Comparison of ENCODE assay signal across 8 cellular contexts in the genomic region with DNA sequence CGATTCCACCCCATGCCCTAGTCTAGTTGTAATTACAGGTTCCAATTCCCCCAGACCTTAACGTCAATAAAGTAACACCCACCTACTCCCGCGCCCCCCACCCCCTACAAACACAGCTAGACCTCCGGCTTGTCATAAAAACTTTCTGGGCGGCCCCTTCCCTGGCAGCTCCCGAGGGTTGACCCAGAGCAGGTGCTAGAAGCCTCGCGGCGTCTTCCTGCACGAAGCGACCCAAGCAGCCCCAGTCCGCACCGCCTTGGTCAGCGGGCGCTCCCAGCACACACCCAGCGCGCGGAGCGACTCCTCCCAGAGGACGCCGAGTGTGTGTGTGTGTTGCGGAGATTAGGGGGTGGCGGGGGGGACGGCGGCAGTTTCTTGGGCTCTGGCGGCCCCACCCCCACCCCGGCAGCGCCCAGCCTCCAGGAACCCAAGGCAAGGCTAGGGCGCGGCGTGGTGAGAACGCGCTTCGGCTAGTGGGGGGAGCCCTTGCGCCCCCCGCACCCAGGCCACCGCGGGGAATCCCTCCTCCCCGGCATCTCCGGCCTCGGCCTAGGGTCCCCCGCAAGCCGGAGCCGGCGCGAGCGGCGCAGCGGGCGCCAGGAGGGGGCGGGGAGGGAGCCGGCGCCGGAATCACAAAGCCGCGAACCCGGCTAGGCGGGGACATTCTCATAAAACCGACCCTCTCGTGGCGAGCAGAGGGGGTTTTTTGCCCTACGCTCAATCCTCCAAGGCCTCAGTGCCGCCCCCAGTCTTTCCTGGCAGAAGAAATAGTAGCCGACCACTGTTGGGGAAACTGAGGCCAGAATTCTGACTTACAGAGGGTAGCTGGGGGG. TPM values are rescaled to one million over a fixed set of nuclear protein-coding genes. Genes with fewer than 3 reads are reported as not detected.
DNase-seq lines count a peak whose midpoint lies in the region; ATAC-seq and TF ChIP-seq lines count a peak whose summit lies in the region.

No MANE protein-coding gene starts in this region.

- peak overlapping the region; percentile 5 to 15 for H3K9ac ChIP-seq in stomach smooth muscle (ENCODE audit: low read length in 2 of 2)

- peak; percentile 50 for DNase-seq in NCI-H2029 (lab: John Stamatoyannopoulos, UW)
- DNase-seq in NCI-H2029 treated with DMSO at 0.1 percent for 48 hours (lab: John Stamatoyannopoulos, UW) = no peak
- DNase-seq in body of pancreas = peak; percentile 54 to 70 (median 62)
- DNase-seq in stimulated activated CD4-positive, alpha-beta T cell treated with anti-CD3 and anti-CD28 coated beads, Interleukin-2, amount 100 ng/mL, for 48 hours = no peak
- DNase-seq in A172 (ENCODE audit: low spot score) = no peak
- DNase-seq in NCI-H128 (lab: John Stamatoyannopoulos, UW; ENCODE audit: unreplicated experiment) = no peak

- H3K27ac ChIP-seq in body of pancreas = peak overlapping the region; percentile 39 to 87 (median 68)
- H3K27ac ChIP-seq in layer of hippocampus (ENCODE audit: low read depth, low read length) = peak overlapping the region; percentile 65
- peak overlapping the region; percentile 31 for H3K27ac ChIP-seq in stomach smooth muscle (ENCODE audit: low read length)

- H3K36me3 ChIP-seq in body of pancreas (replicated peaks in 1 of 2; ENCODE audit: insufficient read depth in 1 of 2, low read depth in 2 of 2) (no peaks in the 10 kb centered on the region), stomach smooth muscle (ENCODE audit: control insufficient read depth in 2 of 2, insufficient read depth in 2 of 2, low read length in 2 of 2) (no peaks in the 10 kb centered on the region)

- WGBS in body of pancreas, 2 donors = 0 to 3% methylated on average over 11 to 54 of the region's 65 CpGs

- no peaks in the 10 kb centered on the region for H3K27me3 ChIP-seq in body of pancreas
- no peaks in the 10 kb centered on the region for H3K27me3 ChIP-seq in layer of hippocampus (ENCODE audit: control insufficient read depth, insufficient read depth, low read length)
- H3K27me3 ChIP-seq in stomach smooth muscle (ENCODE audit: control insufficient read depth in 1 of 2, insufficient read depth in 2 of 2, low read length in 2 of 2) = peaks cover 49 to 53% of the 10 kb centered on the region in 2 donors

- peak; percentile 13 for ATAC-seq in body of pancreas

- TF ChIP-seq CTCF in body of pancreas (IDR thresholded peaks at IDR 0.05) = no peak

- H3K4me1 ChIP-seq in body of pancreas (peaks cover 48% of the 10 kb centered on the region), stomach smooth muscle (ENCODE audit: control insufficient read depth, insufficient read depth, low read length) (peaks cover 46% of the 10 kb centered on the region)

- TF ChIP-seq POLR2A in body of pancreas (IDR thresholded peaks at IDR 0.05) = peak; percentile 10 to 34 (median 28)

- no peaks in the 10 kb centered on the region for H3K9me3 ChIP-seq in body of pancreas
- no peaks in the 10 kb centered on the region for H3K9me3 ChIP-seq in stomach smooth muscle (ENCODE audit: control insufficient read depth in 2 of 2, low read length in 2 of 2)

- intact Hi-C loops in body of pancreas (cut with DNase I) = loop anchor here (2.0 kb wide), 1 partner anchor 175 kb away; no protein-coding TSS in a partner anchor

- H3K4me3 ChIP-seq in body of pancreas (peak overlapping the region; percentile 40 to 46), stomach smooth muscle (ENCODE audit: low read length in 2 of 2) (peak overlapping the region; percentile 73 to 75)

RNA-seq across cellular contexts. Expression of a gene that starts 2.2 kb away (rescaled TPM):
- total RNA-seq in body of pancreas = 10 to 100 TPM; 24.9 to 31.3 TPM
- total RNA-seq in A172 (2014; rRNA removed; shearing (Covaris generic)) = 7.2 and 7.4 TPM in 2 replicates

RNA-seq across cellular contexts. Expression of a gene that starts 47.7 kb away (rescaled TPM):
- total RNA-seq in body of pancreas = 100 to 1,000 TPM in 1 of 2 donors, 10 to 100 TPM in 1; 50.6 to 100 TPM
- 18.2 and 37.0 TPM in 2 replicates for total RNA-seq in A172 (2014; rRNA removed; shearing (Covaris generic))

Comparison
In these comparisons a context has a peak if more than half of its experiments do, and no peak if none do; other contexts are left out.
1. DNase-seq: peak in NCI-H2029 (single experiment) and body of pancreas (4 of 4); none in NCI-H2029 treated with DMSO at 0.1 percent for 48 hours (single experiment), stimulated activated CD4-positive, alpha-beta T cell treated with anti-CD3 and anti-CD28 coated beads, Interleukin-2, amount 100 ng/mL, for 48 hours (0 of 2), A172 (single experiment) and NCI-H128 (single experiment).
2. Peak in every context shown above with its lines, with median percentiles within 50 percentile points of each other: H3K27ac ChIP-seq.